In the genomic region with DNA sequence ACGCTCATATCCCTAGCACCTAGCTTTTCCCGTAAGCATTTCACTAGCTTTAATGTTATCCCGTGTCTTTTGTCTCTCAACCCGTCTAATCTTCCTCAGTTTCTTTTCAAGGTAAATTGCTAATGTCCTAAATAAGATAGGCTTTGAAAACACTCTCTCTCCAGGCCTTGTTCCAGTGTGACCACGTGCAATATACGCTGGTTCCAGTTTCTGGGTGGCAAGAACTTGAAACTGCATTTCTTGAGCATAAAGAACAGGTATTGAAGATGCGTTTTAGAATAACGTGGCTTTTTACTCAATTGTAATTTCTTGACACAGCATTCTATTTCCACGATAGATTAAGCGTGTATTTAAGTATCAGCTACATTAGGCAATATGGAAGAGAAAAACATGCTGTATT, we compare ENCODE assay signal across 12 cellular contexts. TPM values are rescaled to one million over a fixed set of nuclear protein-coding genes. Genes with fewer than 3 reads are reported as not detected.
DNase-seq lines count a peak whose midpoint lies in the region; ATAC-seq, FAIRE-seq and TF ChIP-seq lines count a peak whose summit lies in the region.
"Had no signal": no experiment of that assay in that cellular context is flagged by ENCODE, and none has a peak within 500 bp of the region (broad histone marks: within the 10 kb centered on the region; RNA-seq: fewer than 3 reads in every experiment).

No MANE protein-coding gene starts in this region.

- no peaks in the 10 kb centered on the region for H3K9me3 ChIP-seq in CD4-positive, alpha-beta T cell (ENCODE audit: control insufficient read depth, low read length)
- H3K9me3 ChIP-seq in HepG2 (ENCODE audit: low read length) = no peaks in the 10 kb centered on the region
- H3K9me3 ChIP-seq: adrenal gland, gastrocnemius medialis had no signal

- BruUV-seq in HepG2 (replicated peaks; lab: Mats Ljungman, UMichigan) = TSS peak; percentile 67

- H3K4me1 ChIP-seq in HepG2 (ENCODE audit: insufficient read depth, low read length) = peaks cover 25% of the 10 kb centered on the region

- TF ChIP-seq RAD21 in HepG2 (CRISPR knock-in tag; IDR thresholded peaks at IDR 0.05) = no peak

- H3K9me3 Mint-ChIP-seq in CD4-positive, alpha-beta T cell = no peaks in the 10 kb centered on the region
- H3K9me3 Mint-ChIP-seq in activated T-helper 1 cell treated with anti-CD3 and anti-CD28 coated beads, Interleukin-12 subunit alpha, Interleukin-12 subunit beta, Interleukin-2, Interleukin-4 antibody, amounts not matched to agents 30 ng/mL and 10 ng/mL and 1 ng/mL, durations not matched to agents 14 hours and 24 hours and 36 hours = no peaks in the 10 kb centered on the region

- peaks cover 11% of the 10 kb centered on the region for H3K36me3 Mint-ChIP-seq in CD4-positive, alpha-beta T cell (ENCODE audit: low read depth)
- peaks cover 26% of the 10 kb centered on the region for H3K36me3 Mint-ChIP-seq in activated T-helper 1 cell treated with anti-CD3 and anti-CD28 coated beads, Interleukin-12 subunit alpha, Interleukin-12 subunit beta, Interleukin-2, Interleukin-4 antibody, amounts not matched to agents 30 ng/mL and 10 ng/mL and 1 ng/mL, durations not matched to agents 14 hours and 24 hours and 36 hours (ENCODE audit: low read depth)

- no peak for TF ChIP-seq POLR2A in HepG2 (IDR thresholded peaks at IDR 0.05; ENCODE audit: insufficient read depth in 1 of 2, low read depth in 2 of 2, low read length in 2 of 2)

- TF ChIP-seq EP300 in HepG2 (IDR thresholded peaks at IDR 0.05; ENCODE audit: low read depth in 2 of 2, low read length in 2 of 2) (no peak), HepG2 (CRISPR knock-in tag; IDR thresholded peaks at IDR 0.05; ENCODE audit: borderline replicate concordance) (no peak)

- no peak overlapping the region for H2AFZ ChIP-seq in HepG2 (ENCODE audit: low read length)

- no peak overlapping the region for H3K27ac ChIP-seq in CD4-positive, alpha-beta T cell (ENCODE audit: low read depth, low read length)
- H3K27ac ChIP-seq in HL-60 (replicated peaks) (peak overlapping the region; percentile 100), HepG2 (ENCODE audit: extremely low read length, insufficient read depth, low read length) (no peak overlapping the region)
- H3K27ac ChIP-seq: adrenal gland, gastrocnemius medialis had no signal

- no peak for FAIRE-seq in HepG2 (lab: Jason Lieb, UNC)

- H3K4me1 Mint-ChIP-seq in CD4-positive, alpha-beta T cell (ENCODE audit: low read depth) = peaks cover 30% of the 10 kb centered on the region
- H3K4me1 Mint-ChIP-seq in activated T-helper 1 cell treated with anti-CD3 and anti-CD28 coated beads, Interleukin-12 subunit alpha, Interleukin-12 subunit beta, Interleukin-2, Interleukin-4 antibody, amounts not matched to agents 30 ng/mL and 10 ng/mL and 1 ng/mL, durations not matched to agents 14 hours and 24 hours and 36 hours (ENCODE audit: low read depth) = peaks cover 39% of the 10 kb centered on the region

- peak overlapping the region; percentile 80 for H3K4me2 ChIP-seq in HepG2 (ENCODE audit: low read depth, low read length)

- H4K20me1 ChIP-seq in HepG2 (ENCODE audit: insufficient read depth, low read length) = peaks cover 13% of the 10 kb centered on the region; the same call in 1 of the 2 replicates

- peaks cover 36% of the 10 kb centered on the region for H3K79me2 ChIP-seq in HepG2 (ENCODE audit: insufficient read depth, low read length)

- DNase-seq in CD4-positive, alpha-beta T cell = no peak
- DNase-seq in HL-60 (ENCODE audit: low read depth in 1 of 2, low spot score in 1 of 2) = no peak
- DNase-seq in activated T-helper 1 cell treated with anti-CD3 and anti-CD28 coated beads, Interleukin-12 subunit alpha, Interleukin-12 subunit beta, Interleukin-2, Interleukin-4 antibody, amounts not matched to agents 30 ng/mL and 10 ng/mL and 1 ng/mL, durations not matched to agents 14 hours and 24 hours and 36 hours (ENCODE audit: low spot score) = no peak
- DNase-seq in HepG2 (ENCODE audit: low spot score) = no peak
- no peak for DNase-seq in SKM-1 (lab: John Stamatoyannopoulos, UW; ENCODE audit: unreplicated experiment)
- DNase-seq in activated CD4-positive, alpha-beta T cell treated with anti-CD3 and anti-CD28 coated beads, Interleukin-2, amount 50 U/mL, for 48 hours = no peak
- DNase-seq: gastrocnemius medialis, NCI-H1105 treated with DMSO at 0.1 percent for 48 hours, SHP77 had no signal

- peak overlapping the region; percentile 97 for H3K9ac ChIP-seq in HepG2 (ENCODE audit: insufficient read depth, low read depth, low read length)

- H3K4me3 Mint-ChIP-seq in CD4-positive, alpha-beta T cell = peak overlapping the region; percentile 96
- H3K4me3 Mint-ChIP-seq in activated T-helper 1 cell treated with anti-CD3 and anti-CD28 coated beads, Interleukin-12 subunit alpha, Interleukin-12 subunit beta, Interleukin-2, Interleukin-4 antibody, amounts not matched to agents 30 ng/mL and 10 ng/mL and 1 ng/mL, durations not matched to agents 14 hours and 24 hours and 36 hours = peak overlapping the region; percentile 97

- POLR2A ChIA-PET in CD4-positive, alpha-beta T cell (lab: Charles Lee) = interaction anchor here (1.4 to 1.5 kb wide), 2 partner anchors 332 to 358 kb away, joined by 3 read pairs; a partner anchor contains a TSS
- POLR2A ChIA-PET in HepG2 (lab: Yijun Ruan, JAX) = interaction anchor here (1.5 kb wide), 1 partner anchor 302 kb away, joined by 8 read pairs; a partner anchor contains a TSS

- H3K27me3 ChIP-seq in CD4-positive, alpha-beta T cell (ENCODE audit: control insufficient read depth, insufficient read depth, low read length) = no peaks in the 10 kb centered on the region
- H3K27me3 ChIP-seq in HL-60 (ENCODE audit: insufficient read depth, poor library complexity, severe bottlenecking) = no peaks in the 10 kb centered on the region
- no peaks in the 10 kb centered on the region; a peak in 1 of 5 replicates for H3K27me3 ChIP-seq in HepG2 (ENCODE audit: control insufficient read depth in 1 of 2, insufficient read depth in 2 of 2, low read length in 2 of 2)
- H3K27me3 ChIP-seq: adrenal gland, gastrocnemius medialis had no signal

- intact Hi-C loops in CD4-positive, alpha-beta T cell (cut with DNase I, micrococcal nuclease) = loop anchor here in 1 of 2 experiments (2.0 to 10.0 kb wide), 2 partner anchors 190 to 444 kb away; a partner anchor contains a TSS
- intact Hi-C loops in activated T-helper 1 cell treated with anti-CD3 and anti-CD28 coated beads, Interleukin-12 subunit alpha, Interleukin-12 subunit beta, Interleukin-2, Interleukin-4 antibody, amounts not matched to agents 30 ng/mL and 10 ng/mL and 1 ng/mL, durations not matched to agents 14 hours and 24 hours and 36 hours (cut with micrococcal nuclease) = no loop called here
- intact Hi-C loops in HepG2 (cut with micrococcal nuclease; ENCODE audit: unreplicated experiment) = no loop called here

- CTCF ChIA-PET in CD4-positive, alpha-beta T cell (lab: Charles Lee) = no interaction called here
- CTCF ChIA-PET in HepG2 (lab: Yijun Ruan, JAX; ENCODE audit: low intra/inter-chr PET ratio, low total read pairs) = no interaction called here

- whole genome bisulfite sequencing in HepG2 (ENCODE audit: low lambda C conversion rate) = 25% methylated on average over 10 of the region's 10 CpGs

- peaks cover 5 to 29% of the 10 kb centered on the region in 2 experiments; a peak in 4 of 5 replicates for H3K36me3 ChIP-seq in HepG2 (replicated peaks in 1 of 2; ENCODE audit: control insufficient read depth in 1 of 2, insufficient read depth in 2 of 2, low read length in 2 of 2)
- H3K36me3 ChIP-seq: adrenal gland, gastrocnemius medialis had no signal

- no peak for ATAC-seq in CD4-positive, alpha-beta T cell (ENCODE audit: poor library complexity)
- ATAC-seq in HepG2 = no peak
- ATAC-seq in HG03571 (IDR thresholded peaks at IDR 0.05; ENCODE audit: unreplicated experiment) = no peak
- ATAC-seq in GM18502 (IDR thresholded peaks at IDR 0.05; ENCODE audit: poor library complexity, unreplicated experiment) = no peak
- ATAC-seq: gastrocnemius medialis had no signal

- TF ChIP-seq CTCF in CD4-positive, alpha-beta T cell (IDR thresholded peaks at IDR 0.05) = no peak
- no peak for TF ChIP-seq CTCF in HL-60 (IDR thresholded peaks at IDR 0.05; ENCODE audit: insufficient read depth, low read length)
- no peak for TF ChIP-seq CTCF in HepG2 (CRISPR knock-in tag; IDR thresholded peaks at IDR 0.05)

- peak overlapping the region; percentile 100 for H3K27ac Mint-ChIP-seq in CD4-positive, alpha-beta T cell
- peak overlapping the region; percentile 99 for H3K27ac Mint-ChIP-seq in activated T-helper 1 cell treated with anti-CD3 and anti-CD28 coated beads, Interleukin-12 subunit alpha, Interleukin-12 subunit beta, Interleukin-2, Interleukin-4 antibody, amounts not matched to agents 30 ng/mL and 10 ng/mL and 1 ng/mL, durations not matched to agents 14 hours and 24 hours and 36 hours

- H3K4me3 ChIP-seq in HL-60 (replicated peaks; ENCODE audit: insufficient read depth, low read length) (peak overlapping the region; percentile 100), HepG2 (replicated peaks in 1 of 3; ENCODE audit: insufficient read depth in 1 of 3, low read depth in 2 of 3, low read length in 3 of 3) (peak overlapping the region; percentile 71 to 97 (median 88); a peak in 5 of 6 replicates)

- in situ Hi-C loops in HepG2 (cut with HindIII; ENCODE audit: extremely low pct_ligation_motif_present, low pct_unique_long_range_greater_than_20kb) = loop anchor here (5.0 to 10.0 kb wide), 2 partner anchors 64 to 147 kb away; no protein-coding TSS in a partner anchor

- no peaks in the 10 kb centered on the region for H3K27me3 Mint-ChIP-seq in CD4-positive, alpha-beta T cell
- H3K27me3 Mint-ChIP-seq in activated T-helper 1 cell treated with anti-CD3 and anti-CD28 coated beads, Interleukin-12 subunit alpha, Interleukin-12 subunit beta, Interleukin-2, Interleukin-4 antibody, amounts not matched to agents 30 ng/mL and 10 ng/mL and 1 ng/mL, durations not matched to agents 14 hours and 24 hours and 36 hours (ENCODE audit: insufficient read depth) = no peaks in the 10 kb centered on the region

RNA-seq across cellular contexts. Expression of a gene that starts 1.1 kb away (rescaled TPM):
- total RNA-seq in CD4-positive, alpha-beta T cell = under 1 TPM; 0.75 to 0.82 TPM
- total RNA-seq in activated T-helper 1 cell treated with anti-CD3 and anti-CD28 coated beads, Interleukin-12 subunit alpha, Interleukin-12 subunit beta, Interleukin-2, Interleukin-4 antibody, amounts not matched to agents 30 ng/mL and 10 ng/mL and 1 ng/mL, durations not matched to agents 14 hours and 24 hours and 36 hours = 104 and 116 TPM in 2 replicates
- 34.8 and 36.3 TPM in 2 replicates for total RNA-seq in HepG2 (2016; rRNA removed; fragmentation: Illumina TruSeq; extraction: Trizol)
- total RNA-seq in HepG2 (2016; cell fraction: cytosol; rRNA removed; fragmentation: Illumina TruSeq; extraction: Trizol; ENCODE audit: low read depth) = 5.0 and 6.1 TPM in 2 replicates
- 31.8 and 36.3 TPM in 2 replicates for total RNA-seq in HepG2 (2016; cell fraction: insoluble cytoplasmic fraction; rRNA removed; fragmentation: Illumina TruSeq; extraction: Trizol)
- total RNA-seq in HepG2 (2016; cell fraction: membrane; rRNA removed; fragmentation: Illumina TruSeq; extraction: Trizol) = 8.7 and 9.6 TPM in 2 replicates
- 33.9 and 34.5 TPM in 2 replicates for total RNA-seq in HepG2 (2016; cell fraction: nucleus; rRNA removed; fragmentation: Illumina TruSeq; extraction: Trizol)
- 11.0 and 14.4 TPM in 2 replicates for polyA plus RNA-seq in HepG2 (2011; rRNA removed)
- polyA plus RNA-seq in HepG2 (2011; cell fraction: cytosol; rRNA removed) = 9.7 and 11.5 TPM in 2 replicates
- polyA plus RNA-seq in HepG2 (2011; cell fraction: nucleus; rRNA removed) = 21.8 and 33.5 TPM in 2 replicates
- polyA plus RNA-seq in HepG2 (2012) = 4.7 and 9.8 TPM in 2 replicates
- 4.3 and 4.5 TPM in 2 replicates for polyA plus RNA-seq in HepG2 (2016; cell fraction: cytosol; fragmentation: Illumina TruSeq; extraction: Trizol; ENCODE audit: low read depth)
- 29.4 and 30.1 TPM in 2 replicates for polyA plus RNA-seq in HepG2 (2016; cell fraction: insoluble cytoplasmic fraction; fragmentation: Illumina TruSeq; extraction: Trizol; ENCODE audit: low read depth)
- polyA plus RNA-seq in HepG2 (2016; cell fraction: membrane; fragmentation: Illumina TruSeq; extraction: Trizol; ENCODE audit: low read depth) = 6.4 and 6.7 TPM in 2 replicates
- 69.2 and 76.1 TPM in 2 replicates for polyA plus RNA-seq in HepG2 (2016; cell fraction: nucleus; fragmentation: Illumina TruSeq; extraction: Trizol; ENCODE audit: insufficient read depth, low read depth)
- polyA minus RNA-seq in HepG2 (2011; rRNA and poly(A)+ RNA removed; ENCODE audit: low replicate concordance) = 15.8 and 70.6 TPM in 2 replicates
- 4.4 and 6.0 TPM in 2 replicates for polyA minus RNA-seq in HepG2 (2011; cell fraction: cytosol; rRNA and poly(A)+ RNA removed)
- 15.7 and 19.4 TPM in 2 replicates for polyA minus RNA-seq in HepG2 (2011; cell fraction: nucleus; rRNA and poly(A)+ RNA removed)

RNA-seq across cellular contexts. Expression of a gene that starts 1.8 kb away (rescaled TPM):
- 10 to 100 TPM; 68.5 to 77.4 TPM for total RNA-seq in CD4-positive, alpha-beta T cell
- total RNA-seq in activated T-helper 1 cell treated with anti-CD3 and anti-CD28 coated beads, Interleukin-12 subunit alpha, Interleukin-12 subunit beta, Interleukin-2, Interleukin-4 antibody, amounts not matched to agents 30 ng/mL and 10 ng/mL and 1 ng/mL, durations not matched to agents 14 hours and 24 hours and 36 hours = 88.2 and 108 TPM in 2 replicates
- 51.1 and 58.2 TPM in 2 replicates for total RNA-seq in HepG2 (2016; rRNA removed; fragmentation: Illumina TruSeq; extraction: Trizol)
- 23.2 and 32.3 TPM in 2 replicates for total RNA-seq in HepG2 (2016; cell fraction: cytosol; rRNA removed; fragmentation: Illumina TruSeq; extraction: Trizol; ENCODE audit: low read depth)
- 55.2 and 58.4 TPM in 2 replicates for total RNA-seq in HepG2 (2016; cell fraction: insoluble cytoplasmic fraction; rRNA removed; fragmentation: Illumina TruSeq; extraction: Trizol)
- 29.0 and 30.3 TPM in 2 replicates for total RNA-seq in HepG2 (2016; cell fraction: membrane; rRNA removed; fragmentation: Illumina TruSeq; extraction: Trizol)
- 29.6 and 37.6 TPM in 2 replicates for total RNA-seq in HepG2 (2016; cell fraction: nucleus; rRNA removed; fragmentation: Illumina TruSeq; extraction: Trizol)
- 45.0 and 47.9 TPM in 2 replicates for polyA plus RNA-seq in HepG2 (2011; rRNA removed)
- 41.5 and 49.4 TPM in 2 replicates for polyA plus RNA-seq in HepG2 (2011; cell fraction: cytosol; rRNA removed)
- 42.9 and 51.2 TPM in 2 replicates for polyA plus RNA-seq in HepG2 (2011; cell fraction: nucleus; rRNA removed)
- 29.1 and 43.9 TPM in 2 replicates for polyA plus RNA-seq in HepG2 (2012)
- 54.2 and 76.9 TPM in 2 replicates for polyA plus RNA-seq in HepG2 (2016; cell fraction: cytosol; fragmentation: Illumina TruSeq; extraction: Trizol; ENCODE audit: low read depth)
- polyA plus RNA-seq in HepG2 (2016; cell fraction: insoluble cytoplasmic fraction; fragmentation: Illumina TruSeq; extraction: Trizol; ENCODE audit: low read depth) = 87.5 and 96.2 TPM in 2 replicates
- polyA plus RNA-seq in HepG2 (2016; cell fraction: membrane; fragmentation: Illumina TruSeq; extraction: Trizol; ENCODE audit: low read depth) = 46.8 and 50.4 TPM in 2 replicates
- 73.9 and 75.5 TPM in 2 replicates for polyA plus RNA-seq in HepG2 (2016; cell fraction: nucleus; fragmentation: Illumina TruSeq; extraction: Trizol; ENCODE audit: insufficient read depth, low read depth)
- polyA minus RNA-seq in HepG2 (2011; rRNA and poly(A)+ RNA removed; ENCODE audit: low replicate concordance) = 41.3 and 201 TPM in 2 replicates
- 13.8 and 14.2 TPM in 2 replicates for polyA minus RNA-seq in HepG2 (2011; cell fraction: cytosol; rRNA and poly(A)+ RNA removed)
- polyA minus RNA-seq in HepG2 (2011; cell fraction: nucleus; rRNA and poly(A)+ RNA removed) = 32.1 and 32.2 TPM in 2 replicates

RNA-seq across cellular contexts. Expression of a gene that starts 33.3 kb away (rescaled TPM):
- total RNA-seq in CD4-positive, alpha-beta T cell = 10 to 100 TPM; 30.2 to 32.6 TPM
- 22.8 and 26.8 TPM in 2 replicates for total RNA-seq in activated T-helper 1 cell treated with anti-CD3 and anti-CD28 coated beads, Interleukin-12 subunit alpha, Interleukin-12 subunit beta, Interleukin-2, Interleukin-4 antibody, amounts not matched to agents 30 ng/mL and 10 ng/mL and 1 ng/mL, durations not matched to agents 14 hours and 24 hours and 36 hours
- total RNA-seq in HepG2 (2016; rRNA removed; fragmentation: Illumina TruSeq; extraction: Trizol) = 26.4 and 31.5 TPM in 2 replicates
- total RNA-seq in HepG2 (2016; cell fraction: cytosol; rRNA removed; fragmentation: Illumina TruSeq; extraction: Trizol; ENCODE audit: low read depth) = 19.2 and 24.5 TPM in 2 replicates
- total RNA-seq in HepG2 (2016; cell fraction: insoluble cytoplasmic fraction; rRNA removed; fragmentation: Illumina TruSeq; extraction: Trizol) = 27.8 and 30.9 TPM in 2 replicates
- 35.7 and 36.0 TPM in 2 replicates for total RNA-seq in HepG2 (2016; cell fraction: membrane; rRNA removed; fragmentation: Illumina TruSeq; extraction: Trizol)
- total RNA-seq in HepG2 (2016; cell fraction: nucleus; rRNA removed; fragmentation: Illumina TruSeq; extraction: Trizol) = 13.4 and 13.8 TPM in 2 replicates
- 23.4 and 27.8 TPM in 2 replicates for polyA plus RNA-seq in HepG2 (2011; rRNA removed)
- polyA plus RNA-seq in HepG2 (2011; cell fraction: cytosol; rRNA removed) = 27.6 and 28.2 TPM in 2 replicates
- polyA plus RNA-seq in HepG2 (2011; cell fraction: nucleus; rRNA removed) = 12.1 and 16.9 TPM in 2 replicates
- 23.3 and 26.0 TPM in 2 replicates for polyA plus RNA-seq in HepG2 (2012)
- 21.4 and 27.7 TPM in 2 replicates for polyA plus RNA-seq in HepG2 (2016; cell fraction: cytosol; fragmentation: Illumina TruSeq; extraction: Trizol; ENCODE audit: low read depth)
- 35.6 and 37.2 TPM in 2 replicates for polyA plus RNA-seq in HepG2 (2016; cell fraction: insoluble cytoplasmic fraction; fragmentation: Illumina TruSeq; extraction: Trizol; ENCODE audit: low read depth)
- 32.9 and 37.0 TPM in 2 replicates for polyA plus RNA-seq in HepG2 (2016; cell fraction: membrane; fragmentation: Illumina TruSeq; extraction: Trizol; ENCODE audit: low read depth)
- 23.0 and 28.6 TPM in 2 replicates for polyA plus RNA-seq in HepG2 (2016; cell fraction: nucleus; fragmentation: Illumina TruSeq; extraction: Trizol; ENCODE audit: insufficient read depth, low read depth)
- 31.0 and 68.1 TPM in 2 replicates for polyA minus RNA-seq in HepG2 (2011; rRNA and poly(A)+ RNA removed; ENCODE audit: low replicate concordance)
- polyA minus RNA-seq in HepG2 (2011; cell fraction: cytosol; rRNA and poly(A)+ RNA removed) = 13.9 and 22.2 TPM in 2 replicates
- 15.3 and 16.1 TPM in 2 replicates for polyA minus RNA-seq in HepG2 (2011; cell fraction: nucleus; rRNA and poly(A)+ RNA removed)

RNA-seq across cellular contexts. Expression of a gene that starts 43.4 kb away (rescaled TPM):
- total RNA-seq in CD4-positive, alpha-beta T cell = not detected
- 0.47 and 0.76 TPM in 2 replicates for total RNA-seq in activated T-helper 1 cell treated with anti-CD3 and anti-CD28 coated beads, Interleukin-12 subunit alpha, Interleukin-12 subunit beta, Interleukin-2, Interleukin-4 antibody, amounts not matched to agents 30 ng/mL and 10 ng/mL and 1 ng/mL, durations not matched to agents 14 hours and 24 hours and 36 hours
- not detected in 2 replicates for total RNA-seq in HepG2 (2016; rRNA removed; fragmentation: Illumina TruSeq; extraction: Trizol)
- not detected in 2 replicates for total RNA-seq in HepG2 (2016; cell fraction: cytosol; rRNA removed; fragmentation: Illumina TruSeq; extraction: Trizol; ENCODE audit: low read depth)
- not detected in 2 replicates for total RNA-seq in HepG2 (2016; cell fraction: insoluble cytoplasmic fraction; rRNA removed; fragmentation: Illumina TruSeq; extraction: Trizol)
- not detected in 2 replicates for total RNA-seq in HepG2 (2016; cell fraction: membrane; rRNA removed; fragmentation: Illumina TruSeq; extraction: Trizol)
- total RNA-seq in HepG2 (2016; cell fraction: nucleus; rRNA removed; fragmentation: Illumina TruSeq; extraction: Trizol) = not detected in 2 replicates
- not detected in 2 replicates for polyA plus RNA-seq in HepG2 (2011; rRNA removed)
- 0.04 TPM in 1 of 2 replicates, not detected in the other for polyA plus RNA-seq in HepG2 (2011; cell fraction: cytosol; rRNA removed)
- polyA plus RNA-seq in HepG2 (2011; cell fraction: nucleus; rRNA removed) = not detected in 2 replicates
- not detected in 2 replicates for polyA plus RNA-seq in HepG2 (2012)
- not detected in 2 replicates for polyA plus RNA-seq in HepG2 (2016; cell fraction: cytosol; fragmentation: Illumina TruSeq; extraction: Trizol; ENCODE audit: low read depth)
- not detected in 2 replicates for polyA plus RNA-seq in HepG2 (2016; cell fraction: insoluble cytoplasmic fraction; fragmentation: Illumina TruSeq; extraction: Trizol; ENCODE audit: low read depth)
- not detected in 2 replicates for polyA plus RNA-seq in HepG2 (2016; cell fraction: membrane; fragmentation: Illumina TruSeq; extraction: Trizol; ENCODE audit: low read depth)
- polyA plus RNA-seq in HepG2 (2016; cell fraction: nucleus; fragmentation: Illumina TruSeq; extraction: Trizol; ENCODE audit: insufficient read depth, low read depth) = not detected in 2 replicates
- not detected in 2 replicates for polyA minus RNA-seq in HepG2 (2011; rRNA and poly(A)+ RNA removed; ENCODE audit: low replicate concordance)
- not detected in 2 replicates for polyA minus RNA-seq in HepG2 (2011; cell fraction: cytosol; rRNA and poly(A)+ RNA removed)
- not detected in 2 replicates for polyA minus RNA-seq in HepG2 (2011; cell fraction: nucleus; rRNA and poly(A)+ RNA removed)

RNA-seq across cellular contexts. Expression of a gene that starts 48.4 kb away (rescaled TPM):
- 10 to 100 TPM; 10.7 to 11.3 TPM for total RNA-seq in CD4-positive, alpha-beta T cell
- total RNA-seq in activated T-helper 1 cell treated with anti-CD3 and anti-CD28 coated beads, Interleukin-12 subunit alpha, Interleukin-12 subunit beta, Interleukin-2, Interleukin-4 antibody, amounts not matched to agents 30 ng/mL and 10 ng/mL and 1 ng/mL, durations not matched to agents 14 hours and 24 hours and 36 hours = 36.0 and 38.5 TPM in 2 replicates
- 79.7 and 107 TPM in 2 replicates for total RNA-seq in HepG2 (2016; rRNA removed; fragmentation: Illumina TruSeq; extraction: Trizol)
- 29.3 and 31.9 TPM in 2 replicates for total RNA-seq in HepG2 (2016; cell fraction: cytosol; rRNA removed; fragmentation: Illumina TruSeq; extraction: Trizol; ENCODE audit: low read depth)
- total RNA-seq in HepG2 (2016; cell fraction: insoluble cytoplasmic fraction; rRNA removed; fragmentation: Illumina TruSeq; extraction: Trizol) = 80.6 and 113 TPM in 2 replicates
- total RNA-seq in HepG2 (2016; cell fraction: membrane; rRNA removed; fragmentation: Illumina TruSeq; extraction: Trizol) = 28.9 and 33.0 TPM in 2 replicates
- total RNA-seq in HepG2 (2016; cell fraction: nucleus; rRNA removed; fragmentation: Illumina TruSeq; extraction: Trizol) = 29.8 and 31.8 TPM in 2 replicates
- 38.2 and 42.7 TPM in 2 replicates for polyA plus RNA-seq in HepG2 (2011; rRNA removed)
- polyA plus RNA-seq in HepG2 (2011; cell fraction: cytosol; rRNA removed) = 25.2 and 25.5 TPM in 2 replicates
- polyA plus RNA-seq in HepG2 (2011; cell fraction: nucleus; rRNA removed) = 9.5 and 11.2 TPM in 2 replicates
- 32.8 and 36.4 TPM in 2 replicates for polyA plus RNA-seq in HepG2 (2012)
- 29.8 and 33.0 TPM in 2 replicates for polyA plus RNA-seq in HepG2 (2016; cell fraction: cytosol; fragmentation: Illumina TruSeq; extraction: Trizol; ENCODE audit: low read depth)
- polyA plus RNA-seq in HepG2 (2016; cell fraction: insoluble cytoplasmic fraction; fragmentation: Illumina TruSeq; extraction: Trizol; ENCODE audit: low read depth) = 106 and 109 TPM in 2 replicates
- 24.7 and 29.2 TPM in 2 replicates for polyA plus RNA-seq in HepG2 (2016; cell fraction: membrane; fragmentation: Illumina TruSeq; extraction: Trizol; ENCODE audit: low read depth)
- polyA plus RNA-seq in HepG2 (2016; cell fraction: nucleus; fragmentation: Illumina TruSeq; extraction: Trizol; ENCODE audit: insufficient read depth, low read depth) = 48.5 and 49.1 TPM in 2 replicates
- polyA minus RNA-seq in HepG2 (2011; rRNA and poly(A)+ RNA removed; ENCODE audit: low replicate concordance) = 7.4 and 19.3 TPM in 2 replicates
- 4.8 and 7.9 TPM in 2 replicates for polyA minus RNA-seq in HepG2 (2011; cell fraction: cytosol; rRNA and poly(A)+ RNA removed)
- 5.7 and 7.7 TPM in 2 replicates for polyA minus RNA-seq in HepG2 (2011; cell fraction: nucleus; rRNA and poly(A)+ RNA removed)
